In the genomic region with DNA sequence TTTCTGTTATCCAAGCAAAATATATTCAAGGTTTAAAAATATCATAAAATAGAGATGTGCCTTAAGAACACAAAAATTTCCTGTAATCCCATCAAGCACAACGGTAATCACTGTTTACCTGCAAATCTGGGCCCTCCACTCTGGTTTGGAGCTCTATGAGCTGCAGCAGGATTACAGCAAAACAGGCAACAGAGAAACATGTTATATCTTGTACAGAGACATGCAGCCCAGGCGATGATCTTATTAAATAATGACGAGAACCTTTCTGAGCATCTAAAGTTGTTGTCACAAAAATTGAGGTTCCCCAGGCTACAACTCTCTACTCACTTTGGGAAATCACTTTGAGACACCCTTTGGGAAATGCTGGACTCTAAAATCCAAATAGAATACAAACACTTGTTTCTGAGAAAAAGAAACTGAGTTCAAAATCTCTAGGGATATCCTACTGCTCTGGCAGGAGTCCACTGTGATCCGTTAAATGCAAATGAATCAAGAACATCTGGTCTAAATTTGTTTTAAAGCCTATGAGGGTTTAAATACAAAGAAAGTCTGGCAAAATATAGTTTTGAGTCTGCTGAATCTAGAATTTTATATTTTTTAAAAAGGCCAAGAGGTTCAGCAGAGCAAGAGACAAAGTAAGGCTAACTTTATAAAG, we compare ENCODE assay signal across 1 cellular context.
TF ChIP-seq lines count a peak whose summit lies in the region.

No MANE protein-coding gene starts in this region.

TF ChIP-seq in WTC11, 78 proteins besides CTCF, POLR2A, EP300 and RAD21 (continued from another document):
- TF ChIP-seq, protein P1, sequence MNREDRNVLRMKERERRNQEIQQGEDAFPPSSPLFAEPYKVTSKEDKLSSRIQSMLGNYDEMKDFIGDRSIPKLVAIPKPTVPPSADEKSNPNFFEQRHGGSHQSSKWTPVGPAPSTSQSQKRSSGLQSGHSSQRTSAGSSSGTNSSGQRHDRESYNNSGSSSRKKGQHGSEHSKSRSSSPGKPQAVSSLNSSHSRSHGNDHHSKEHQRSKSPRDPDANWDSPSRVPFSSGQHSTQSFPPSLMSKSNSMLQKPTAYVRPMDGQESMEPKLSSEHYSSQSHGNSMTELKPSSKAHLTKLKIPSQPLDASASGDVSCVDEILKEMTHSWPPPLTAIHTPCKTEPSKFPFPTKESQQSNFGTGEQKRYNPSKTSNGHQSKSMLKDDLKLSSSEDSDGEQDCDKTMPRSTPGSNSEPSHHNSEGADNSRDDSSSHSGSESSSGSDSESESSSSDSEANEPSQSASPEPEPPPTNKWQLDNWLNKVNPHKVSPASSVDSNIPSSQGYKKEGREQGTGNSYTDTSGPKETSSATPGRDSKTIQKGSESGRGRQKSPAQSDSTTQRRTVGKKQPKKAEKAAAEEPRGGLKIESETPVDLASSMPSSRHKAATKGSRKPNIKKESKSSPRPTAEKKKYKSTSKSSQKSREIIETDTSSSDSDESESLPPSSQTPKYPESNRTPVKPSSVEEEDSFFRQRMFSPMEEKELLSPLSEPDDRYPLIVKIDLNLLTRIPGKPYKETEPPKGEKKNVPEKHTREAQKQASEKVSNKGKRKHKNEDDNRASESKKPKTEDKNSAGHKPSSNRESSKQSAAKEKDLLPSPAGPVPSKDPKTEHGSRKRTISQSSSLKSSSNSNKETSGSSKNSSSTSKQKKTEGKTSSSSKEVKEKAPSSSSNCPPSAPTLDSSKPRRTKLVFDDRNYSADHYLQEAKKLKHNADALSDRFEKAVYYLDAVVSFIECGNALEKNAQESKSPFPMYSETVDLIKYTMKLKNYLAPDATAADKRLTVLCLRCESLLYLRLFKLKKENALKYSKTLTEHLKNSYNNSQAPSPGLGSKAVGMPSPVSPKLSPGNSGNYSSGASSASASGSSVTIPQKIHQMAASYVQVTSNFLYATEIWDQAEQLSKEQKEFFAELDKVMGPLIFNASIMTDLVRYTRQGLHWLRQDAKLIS (CRISPR knock-in tag; IDR thresholded peaks at IDR 0.05; ENCODE audit: borderline replicate concordance) = no peak
- TF ChIP-seq, protein P2, sequence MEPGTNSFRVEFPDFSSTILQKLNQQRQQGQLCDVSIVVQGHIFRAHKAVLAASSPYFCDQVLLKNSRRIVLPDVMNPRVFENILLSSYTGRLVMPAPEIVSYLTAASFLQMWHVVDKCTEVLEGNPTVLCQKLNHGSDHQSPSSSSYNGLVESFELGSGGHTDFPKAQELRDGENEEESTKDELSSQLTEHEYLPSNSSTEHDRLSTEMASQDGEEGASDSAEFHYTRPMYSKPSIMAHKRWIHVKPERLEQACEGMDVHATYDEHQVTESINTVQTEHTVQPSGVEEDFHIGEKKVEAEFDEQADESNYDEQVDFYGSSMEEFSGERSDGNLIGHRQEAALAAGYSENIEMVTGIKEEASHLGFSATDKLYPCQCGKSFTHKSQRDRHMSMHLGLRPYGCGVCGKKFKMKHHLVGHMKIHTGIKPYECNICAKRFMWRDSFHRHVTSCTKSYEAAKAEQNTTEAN (CRISPR knock-in tag; IDR thresholded peaks at IDR 0.05) = no peak
- TF ChIP-seq CREB1 (CRISPR knock-in tag; IDR thresholded peaks at IDR 0.05) (no peak), ATF1 (CRISPR knock-in tag; IDR thresholded peaks at IDR 0.05) (no peak), ZNF219 (CRISPR knock-in tag; IDR thresholded peaks at IDR 0.05; ENCODE audit: borderline replicate concordance) (no peak), GABPB1 (CRISPR knock-in tag; IDR thresholded peaks at IDR 0.05) (no peak), SP1 (CRISPR knock-in tag; conservative IDR thresholded peaks at IDR 0.05) (no peak), CBFB (CRISPR knock-in tag; IDR thresholded peaks at IDR 0.05; ENCODE audit: low read depth) (no peak), FOXK1 (CRISPR knock-in tag; IDR thresholded peaks at IDR 0.05) (no peak)
- TF ChIP-seq, protein P3, sequence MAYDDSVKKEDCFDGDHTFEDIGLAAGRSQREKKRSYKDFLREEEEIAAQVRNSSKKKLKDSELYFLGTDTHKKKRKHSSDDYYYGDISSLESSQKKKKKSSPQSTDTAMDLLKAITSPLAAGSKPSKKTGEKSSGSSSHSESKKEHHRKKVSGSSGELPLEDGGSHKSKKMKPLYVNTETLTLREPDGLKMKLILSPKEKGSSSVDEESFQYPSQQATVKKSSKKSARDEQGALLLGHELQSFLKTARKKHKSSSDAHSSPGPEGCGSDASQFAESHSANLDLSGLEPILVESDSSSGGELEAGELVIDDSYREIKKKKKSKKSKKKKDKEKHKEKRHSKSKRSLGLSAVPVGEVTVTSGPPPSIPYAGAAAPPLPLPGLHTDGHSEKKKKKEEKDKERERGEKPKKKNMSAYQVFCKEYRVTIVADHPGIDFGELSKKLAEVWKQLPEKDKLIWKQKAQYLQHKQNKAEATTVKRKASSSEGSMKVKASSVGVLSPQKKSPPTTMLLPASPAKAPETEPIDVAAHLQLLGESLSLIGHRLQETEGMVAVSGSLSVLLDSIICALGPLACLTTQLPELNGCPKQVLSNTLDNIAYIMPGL (CRISPR knock-in tag; IDR thresholded peaks at IDR 0.05) = no peak
- TF ChIP-seq, protein P4, sequence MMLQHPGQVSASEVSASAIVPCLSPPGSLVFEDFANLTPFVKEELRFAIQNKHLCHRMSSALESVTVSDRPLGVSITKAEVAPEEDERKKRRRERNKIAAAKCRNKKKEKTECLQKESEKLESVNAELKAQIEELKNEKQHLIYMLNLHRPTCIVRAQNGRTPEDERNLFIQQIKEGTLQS (CRISPR knock-in tag; conservative IDR thresholded peaks at IDR 0.05) = no peak
- TF ChIP-seq, protein P5, sequence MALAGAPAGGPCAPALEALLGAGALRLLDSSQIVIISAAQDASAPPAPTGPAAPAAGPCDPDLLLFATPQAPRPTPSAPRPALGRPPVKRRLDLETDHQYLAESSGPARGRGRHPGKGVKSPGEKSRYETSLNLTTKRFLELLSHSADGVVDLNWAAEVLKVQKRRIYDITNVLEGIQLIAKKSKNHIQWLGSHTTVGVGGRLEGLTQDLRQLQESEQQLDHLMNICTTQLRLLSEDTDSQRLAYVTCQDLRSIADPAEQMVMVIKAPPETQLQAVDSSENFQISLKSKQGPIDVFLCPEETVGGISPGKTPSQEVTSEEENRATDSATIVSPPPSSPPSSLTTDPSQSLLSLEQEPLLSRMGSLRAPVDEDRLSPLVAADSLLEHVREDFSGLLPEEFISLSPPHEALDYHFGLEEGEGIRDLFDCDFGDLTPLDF (CRISPR knock-in tag; IDR thresholded peaks at IDR 0.05) = no peak
- TF ChIP-seq, protein P6, sequence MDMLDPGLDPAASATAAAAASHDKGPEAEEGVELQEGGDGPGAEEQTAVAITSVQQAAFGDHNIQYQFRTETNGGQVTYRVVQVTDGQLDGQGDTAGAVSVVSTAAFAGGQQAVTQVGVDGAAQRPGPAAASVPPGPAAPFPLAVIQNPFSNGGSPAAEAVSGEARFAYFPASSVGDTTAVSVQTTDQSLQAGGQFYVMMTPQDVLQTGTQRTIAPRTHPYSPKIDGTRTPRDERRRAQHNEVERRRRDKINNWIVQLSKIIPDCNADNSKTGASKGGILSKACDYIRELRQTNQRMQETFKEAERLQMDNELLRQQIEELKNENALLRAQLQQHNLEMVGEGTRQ (CRISPR knock-in tag; IDR thresholded peaks at IDR 0.05) = no peak
- TF ChIP-seq, protein P7, sequence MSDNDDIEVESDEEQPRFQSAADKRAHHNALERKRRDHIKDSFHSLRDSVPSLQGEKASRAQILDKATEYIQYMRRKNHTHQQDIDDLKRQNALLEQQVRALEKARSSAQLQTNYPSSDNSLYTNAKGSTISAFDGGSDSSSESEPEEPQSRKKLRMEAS (CRISPR knock-in tag; IDR thresholded peaks at IDR 0.05) = no peak
- TF ChIP-seq, protein P8, sequence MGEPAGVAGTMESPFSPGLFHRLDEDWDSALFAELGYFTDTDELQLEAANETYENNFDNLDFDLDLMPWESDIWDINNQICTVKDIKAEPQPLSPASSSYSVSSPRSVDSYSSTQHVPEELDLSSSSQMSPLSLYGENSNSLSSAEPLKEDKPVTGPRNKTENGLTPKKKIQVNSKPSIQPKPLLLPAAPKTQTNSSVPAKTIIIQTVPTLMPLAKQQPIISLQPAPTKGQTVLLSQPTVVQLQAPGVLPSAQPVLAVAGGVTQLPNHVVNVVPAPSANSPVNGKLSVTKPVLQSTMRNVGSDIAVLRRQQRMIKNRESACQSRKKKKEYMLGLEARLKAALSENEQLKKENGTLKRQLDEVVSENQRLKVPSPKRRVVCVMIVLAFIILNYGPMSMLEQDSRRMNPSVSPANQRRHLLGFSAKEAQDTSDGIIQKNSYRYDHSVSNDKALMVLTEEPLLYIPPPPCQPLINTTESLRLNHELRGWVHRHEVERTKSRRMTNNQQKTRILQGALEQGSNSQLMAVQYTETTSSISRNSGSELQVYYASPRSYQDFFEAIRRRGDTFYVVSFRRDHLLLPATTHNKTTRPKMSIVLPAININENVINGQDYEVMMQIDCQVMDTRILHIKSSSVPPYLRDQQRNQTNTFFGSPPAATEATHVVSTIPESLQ (CRISPR knock-in tag; IDR thresholded peaks at IDR 0.05) = no peak
- TF ChIP-seq, protein P9, sequence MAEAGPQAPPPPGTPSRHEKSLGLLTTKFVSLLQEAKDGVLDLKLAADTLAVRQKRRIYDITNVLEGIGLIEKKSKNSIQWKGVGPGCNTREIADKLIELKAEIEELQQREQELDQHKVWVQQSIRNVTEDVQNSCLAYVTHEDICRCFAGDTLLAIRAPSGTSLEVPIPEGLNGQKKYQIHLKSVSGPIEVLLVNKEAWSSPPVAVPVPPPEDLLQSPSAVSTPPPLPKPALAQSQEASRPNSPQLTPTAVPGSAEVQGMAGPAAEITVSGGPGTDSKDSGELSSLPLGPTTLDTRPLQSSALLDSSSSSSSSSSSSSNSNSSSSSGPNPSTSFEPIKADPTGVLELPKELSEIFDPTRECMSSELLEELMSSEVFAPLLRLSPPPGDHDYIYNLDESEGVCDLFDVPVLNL (CRISPR knock-in tag; IDR thresholded peaks at IDR 0.05; ENCODE audit: borderline replicate concordance, low read depth) = no peak
